Comparison of ENCODE assay signal across 25 cellular contexts in genomic region chr6:150592377-150592995, GRCh38.
"Had no signal": no experiment of that assay in that cellular context is flagged by ENCODE, and none has a peak within 500 bp of the region (broad histone marks: within the 10 kb centered on the region; RNA-seq: fewer than 3 reads in every experiment).

No MANE protein-coding gene starts in this region.

- DNase-seq: activated CD4-positive, alpha-beta T cell treated with anti-CD3 and anti-CD28 coated beads for 1 hour; activated CD4-positive, alpha-beta T cell treated with anti-CD3 and anti-CD28 coated beads, Interleukin-2, amount 50 U/mL, for 4 hours; activated CD8-positive, alpha-beta memory T cell treated with anti-CD3 and anti-CD28 coated beads for 24 hours; activated CD8-positive, alpha-beta memory T cell treated with anti-CD3 and anti-CD28 coated beads, Interleukin-2, amount 50 U/mL, for 4 hours; activated naive CD4-positive, alpha-beta T cell treated with Interleukin-2 at 50 U/mL for 16 hours; activated naive CD8-positive, alpha-beta T cell treated with anti-CD3 and anti-CD28 coated beads for 36 hours; activated T-cell treated with anti-CD3 and anti-CD28 coated beads, Interleukin-2, amount 50 U/mL, for 24 hours; endodermal cell; esophagus squamous epithelium; head of caudate nucleus; mammary epithelial cell; naive thymus-derived CD4-positive, alpha-beta T cell; occipital lobe; posterior cingulate gyrus; stimulated activated CD4-positive, alpha-beta T cell treated with anti-CD3 and anti-CD28 coated beads, Interleukin-15, amount 100 ng/mL, for 24 hours; T-helper 9 cell had no signal

- H3K4me3 ChIP-seq: coronary artery, esophagus squamous epithelium, gastroesophageal sphincter, smooth muscle cell, thoracic aorta had no signal

- H3K27me3 ChIP-seq: gastroesophageal sphincter had no signal

- ATAC-seq: gastroesophageal sphincter; left lobe of liver; naive thymus-derived CD4-positive, alpha-beta T cell; sciatic nerve; stimulated activated memory B cell treated with anti-CD40 and anti-IgM and Interleukin-4, amounts not matched to agents 10 μg/mL and 1 μg/mL and 100 μg/mL, for 72 hours had no signal

- H3K27ac ChIP-seq: coronary artery, esophagus squamous epithelium, gastroesophageal sphincter, thoracic aorta had no signal

- FAIRE-seq: astrocyte, keratinocyte had no signal

- H3K36me3 ChIP-seq: esophagus squamous epithelium, gastroesophageal sphincter, thoracic aorta had no signal

- H3K9me3 ChIP-seq: esophagus squamous epithelium, gastroesophageal sphincter, thoracic aorta had no signal

- H3K4me1 ChIP-seq: esophagus squamous epithelium, gastroesophageal sphincter had no signal
